8 cellular contexts compared by ENCODE assay signal in the genomic region with DNA sequence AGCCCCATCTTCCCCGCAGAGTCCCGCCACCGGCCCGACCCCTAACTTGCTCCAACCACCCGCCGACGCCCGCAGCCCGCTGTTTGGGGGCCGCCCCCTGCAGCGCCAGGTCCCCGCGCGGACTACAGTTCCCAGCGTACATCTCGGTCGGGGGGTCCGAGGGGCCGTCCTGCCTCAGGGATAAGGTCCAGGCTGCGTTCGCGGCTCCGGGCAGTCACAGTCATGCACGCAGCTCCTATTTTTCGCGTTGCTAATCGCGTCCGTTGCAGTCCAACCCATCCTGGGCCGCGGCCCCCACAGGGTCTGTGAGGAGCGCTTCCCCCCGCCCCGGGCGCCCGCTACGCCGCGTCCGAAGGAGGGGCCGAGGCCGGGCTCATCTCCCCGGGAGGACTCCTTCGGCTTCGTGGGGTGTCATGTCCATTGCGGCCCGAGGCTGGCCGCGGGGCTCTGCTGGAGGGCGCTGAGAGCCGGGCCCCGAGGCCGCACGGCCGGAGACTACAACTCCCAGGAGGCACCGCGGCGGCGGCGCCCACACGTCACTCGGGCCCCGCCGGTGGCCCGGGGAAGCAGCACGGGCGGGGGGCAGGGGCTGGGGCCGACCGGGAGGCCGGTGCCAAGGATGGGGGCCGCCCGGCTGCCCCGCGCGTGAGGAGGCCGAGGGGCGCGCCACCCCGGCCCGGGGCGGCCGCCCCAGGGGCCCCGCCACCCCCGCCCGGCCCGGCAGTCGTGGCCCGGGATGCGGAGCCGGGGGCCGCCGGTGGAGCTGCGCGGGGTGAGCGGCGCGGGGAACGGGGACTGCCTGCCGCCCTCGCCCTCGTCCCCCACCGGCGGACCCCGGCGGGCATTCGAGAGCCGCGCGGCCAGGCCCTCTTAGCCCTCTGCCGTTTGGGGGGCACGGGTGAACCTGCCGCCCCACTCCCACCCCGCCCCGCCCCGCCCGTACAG. TPM values are rescaled to one million over a fixed set of nuclear protein-coding genes. Genes with fewer than 3 reads are reported as not detected.
DNase-seq lines count a peak whose midpoint lies in the region; ATAC-seq and TF ChIP-seq lines count a peak whose summit lies in the region.

MAP3K10 (plus strand) TSS at position 536 of the 945 bp plus-strand sequence. CDS start 606 bp downstream, outside the sequence.

- intact Hi-C loops in CD4-positive, alpha-beta T cell (cut with DNase I, micrococcal nuclease), result loop anchor here in 1 of 2 experiments (1.0 to 10.0 kb wide), 6 partner anchors 95 to 746 kb away; partner anchors contain the start of genes C19orf47, PLD3, SUPT5H and ZNF546
- intact Hi-C loops in PC-9 (cut with micrococcal nuclease; ENCODE audit: unreplicated experiment) (no loop called here), esophagus muscularis mucosa (cut with DNase I) (no loop called here)

- no peaks in the 10 kb centered on the region for H3K9me2 ChIP-seq in PC-9 (ENCODE audit: insufficient read depth)

- H3K27me3 Mint-ChIP-seq in CD4-positive, alpha-beta T cell, result no peaks in the 10 kb centered on the region
- H3K27me3 Mint-ChIP-seq in activated T-cell treated with anti-CD3 and anti-CD28 coated beads, Interleukin-2, amount 50 U/mL, for 24 hours, result no peaks in the 10 kb centered on the region

- TF ChIP-seq POLR2A in esophagus muscularis mucosa (IDR thresholded peaks at IDR 0.05; ENCODE audit: low read depth), result no peak

- H3K36me3 ChIP-seq in PC-9 (ENCODE audit: low read depth) (no peaks in the 10 kb centered on the region), esophagus muscularis mucosa (no peaks in the 10 kb centered on the region)

- POLR2A ChIA-PET in CD4-positive, alpha-beta T cell (lab: Charles Lee), result interaction anchor here (0.8 to 1.2 kb wide), 7 partner anchors 26 to 221 kb away, joined by 3 read pairs; partner anchors contain the start of genes PSMC4 and ZNF780B
- POLR2A ChIA-PET in PC-9 (lab: Charles Lee; ENCODE audit: unreplicated experiment), result interaction anchor here (0.5 to 0.9 kb wide), 3 partner anchors 100 to 800 kb away, joined by 3 to 6 read pairs (median 5); partner anchors contain the start of genes RAB4B and ZNF780A

- H3K9me3 ChIP-seq in CD4-positive, alpha-beta T cell (ENCODE audit: control insufficient read depth, low read length), result no peaks in the 10 kb centered on the region
- H3K9me3 ChIP-seq in PC-9 (ENCODE audit: insufficient read depth, low read depth) (no peaks in the 10 kb centered on the region), esophagus muscularis mucosa (no peaks in the 10 kb centered on the region)

- peaks cover 5% of the 10 kb centered on the region for H3K36me3 Mint-ChIP-seq in CD4-positive, alpha-beta T cell (ENCODE audit: low read depth)
- peaks cover 1% of the 10 kb centered on the region for H3K36me3 Mint-ChIP-seq in activated T-cell treated with anti-CD3 and anti-CD28 coated beads, Interleukin-2, amount 50 U/mL, for 24 hours (ENCODE audit: low read depth)

- H3K79me2 ChIP-seq in PC-9 (ENCODE audit: low read depth), result 0 out of 2 replicates have a peak, but pooled peaks cover 4% of the 10 kb centered on the region

- peak within 1 kb of the TSS; percentile 85 for H3K4me2 ChIP-seq in PC-9

- H4K20me1 ChIP-seq in PC-9 (ENCODE audit: insufficient read depth), result no peaks in the 10 kb centered on the region; the same call in 1 of the 2 replicates

- no peak for TF ChIP-seq EP300 in esophagus muscularis mucosa (IDR thresholded peaks at IDR 0.05)

- no peaks in the 10 kb centered on the region for H3K27me3 ChIP-seq in CD4-positive, alpha-beta T cell (ENCODE audit: control insufficient read depth, insufficient read depth, low read length)
- H3K27me3 ChIP-seq in HL-60 (ENCODE audit: insufficient read depth, poor library complexity, severe bottlenecking) (no peaks in the 10 kb centered on the region), PC-9 (ENCODE audit: insufficient read depth, low read depth) (no peaks in the 10 kb centered on the region), esophagus muscularis mucosa (no peaks in the 10 kb centered on the region)

- peak within 1 kb of the TSS; percentile 100 for H2AFZ ChIP-seq in PC-9

- CTCF ChIA-PET in CD4-positive, alpha-beta T cell (lab: Charles Lee), result interaction anchor here (0.7 kb wide), 1 partner anchor 456 kb away, joined by 3 read pairs; no protein-coding TSS in a partner anchor
- CTCF ChIA-PET in PC-9 (lab: Charles Lee), result interaction anchor here (0.6 to 0.7 kb wide), 2 partner anchors 25 to 384 kb away, joined by 3 to 5 read pairs; no protein-coding TSS in a partner anchor

- no TSS peak for BruUV-seq in PC-9 (replicated peaks; lab: Mats Ljungman, UMichigan)

- H3K4me1 ChIP-seq in PC-9 (replicated peaks; ENCODE audit: insufficient read depth) (peaks cover 11% of the 10 kb centered on the region; the same call in 1 of the 2 replicates), esophagus muscularis mucosa (peaks cover 14 to 42% (median 31%) of the 10 kb centered on the region in 4 donors)

- peak; percentile 37 to 77 (median 60) for DNase-seq in CD4-positive, alpha-beta T cell
- peak; percentile 20 to 38 for DNase-seq in HL-60 (ENCODE audit: low read depth in 1 of 2, low spot score in 1 of 2)
- peak in 1 of 2 experiments; percentile 59 for DNase-seq in PC-9
- DNase-seq in activated T-cell treated with anti-CD3 and anti-CD28 coated beads, Interleukin-2, amount 50 U/mL, for 24 hours, result peak; percentile 87
- peak; percentile 94 for DNase-seq in esophagus muscularis mucosa (ENCODE audit: extremely low spot score)
- DNase-seq in myocyte (ENCODE audit: low read depth), result peak; percentile 71
- DNase-seq in stimulated activated CD8-positive, alpha-beta memory T cell treated with anti-CD3 and anti-CD28 coated beads, Interleukin-7, amount 100 ng/mL, for 48 hours (ENCODE audit: extremely low read depth in 1 of 2, low read depth in 1 of 2), result peak; percentile 58 to 77

- no peak for TF ChIP-seq CTCF in CD4-positive, alpha-beta T cell (IDR thresholded peaks at IDR 0.05)
- TF ChIP-seq CTCF in HL-60 (IDR thresholded peaks at IDR 0.05; ENCODE audit: insufficient read depth, low read length) (no peak), PC-9 (conservative IDR thresholded peaks at IDR 0.05) (no peak), esophagus muscularis mucosa (IDR thresholded peaks at IDR 0.05) (no peak)

- WGBS in esophagus muscularis mucosa, result no CpG with 5 or more reads among the region's 116 CpGs

- ATAC-seq in CD4-positive, alpha-beta T cell (ENCODE audit: poor library complexity), result peak; percentile 81
- peak; percentile 74 for ATAC-seq in GM19452 (IDR thresholded peaks at IDR 0.05; ENCODE audit: unreplicated experiment)

- H3K4me3 Mint-ChIP-seq in CD4-positive, alpha-beta T cell, result peak within 1 kb of the TSS; percentile 95
- H3K4me3 Mint-ChIP-seq in activated T-cell treated with anti-CD3 and anti-CD28 coated beads, Interleukin-2, amount 50 U/mL, for 24 hours, result peak within 1 kb of the TSS; percentile 84

- peaks cover 13% of the 10 kb centered on the region; the same call in 1 of the 2 replicates for H3F3A ChIP-seq in PC-9 (ENCODE audit: insufficient read depth, low read depth)

- peak within 1 kb of the TSS; percentile 83 for H3K27ac ChIP-seq in CD4-positive, alpha-beta T cell (ENCODE audit: low read depth, low read length)
- H3K27ac ChIP-seq in HL-60 (replicated peaks), result no peak within 1 kb of the TSS
- peak within 1 kb of the TSS; percentile 5; the same call in 1 of the 2 replicates for H3K27ac ChIP-seq in PC-9
- peak within 1 kb of the TSS; percentile 94 to 99 (median 98) for H3K27ac ChIP-seq in esophagus muscularis mucosa (replicated peaks in 1 of 4)

- H3K27ac Mint-ChIP-seq in CD4-positive, alpha-beta T cell, result peak within 1 kb of the TSS; percentile 88
- H3K27ac Mint-ChIP-seq in activated T-cell treated with anti-CD3 and anti-CD28 coated beads, Interleukin-2, amount 50 U/mL, for 24 hours, result peak within 1 kb of the TSS; percentile 96

- no peaks in the 10 kb centered on the region for H3K9me3 Mint-ChIP-seq in CD4-positive, alpha-beta T cell
- H3K9me3 Mint-ChIP-seq in activated T-cell treated with anti-CD3 and anti-CD28 coated beads, Interleukin-2, amount 50 U/mL, for 24 hours, result no peaks in the 10 kb centered on the region

- H3K4me3 ChIP-seq in HL-60 (replicated peaks; ENCODE audit: insufficient read depth, low read length) (peak within 1 kb of the TSS; percentile 94), PC-9 (peak within 1 kb of the TSS; percentile 98), esophagus muscularis mucosa (peak within 1 kb of the TSS; percentile 76 to 99 (median 92))

- H3K4me1 Mint-ChIP-seq in CD4-positive, alpha-beta T cell (ENCODE audit: low read depth), result peaks cover 45% of the 10 kb centered on the region
- H3K4me1 Mint-ChIP-seq in activated T-cell treated with anti-CD3 and anti-CD28 coated beads, Interleukin-2, amount 50 U/mL, for 24 hours (ENCODE audit: low read depth), result peaks cover 40% of the 10 kb centered on the region

RNA-seq across cellular contexts. Expression of gene MAP3K10, which starts in this region (rescaled TPM):
- total RNA-seq in CD4-positive, alpha-beta T cell, result 10 to 100 TPM; 20.8 to 21.7 TPM
- 26.9 and 29.5 TPM in 2 replicates for total RNA-seq in PC-9 (2021)
- 10 to 100 TPM; 10.1 to 25.9 (median 20.8) TPM for total RNA-seq in esophagus muscularis mucosa
- 11.1 and 12.8 TPM in 2 replicates for total RNA-seq in myocyte
- 13.9 TPM for polyA plus RNA-seq in myocyte (2012)
